Comparison of ENCODE assay signal across 13 cellular contexts in the genomic region with DNA sequence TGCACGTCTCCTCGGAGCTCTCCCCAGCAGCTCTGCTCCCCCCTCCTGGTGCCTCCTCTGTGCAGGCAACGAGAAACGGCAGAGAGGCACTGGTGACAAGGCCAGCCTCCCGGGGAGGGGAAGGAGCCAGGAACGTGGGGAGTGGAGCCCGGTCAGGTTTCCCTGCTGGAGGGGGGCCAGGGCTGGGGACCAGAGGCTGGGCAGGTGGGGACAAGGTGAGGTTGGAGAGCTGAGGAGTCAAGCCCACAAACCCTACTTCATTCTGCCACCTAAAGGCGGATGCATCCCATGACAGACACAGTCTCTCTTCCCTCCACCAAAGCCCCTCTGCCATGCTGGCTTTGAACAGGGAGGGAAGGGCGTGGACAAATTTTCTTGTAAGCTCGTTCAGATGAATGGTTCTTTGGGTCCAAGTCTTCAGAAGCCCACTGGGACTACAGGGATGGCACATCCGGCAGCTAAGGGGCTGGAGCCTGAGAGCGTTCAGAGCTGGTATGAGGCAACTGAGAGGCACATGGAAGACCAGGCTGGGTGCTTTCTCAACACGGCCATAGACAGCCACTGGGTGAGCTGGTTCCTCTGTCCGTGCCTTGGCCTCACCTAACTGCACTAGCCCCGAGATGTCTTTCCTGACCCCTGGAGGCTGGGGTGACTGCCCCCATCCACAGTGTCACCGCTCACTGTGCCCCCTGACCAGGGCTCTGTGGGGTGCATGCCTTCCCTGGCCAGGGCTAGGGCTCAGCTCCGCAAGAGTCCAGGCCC.
DNase-seq lines count a peak whose midpoint lies in the region; ATAC-seq and TF ChIP-seq lines count a peak whose summit lies in the region.
"Had no signal": no experiment of that assay in that cellular context is flagged by ENCODE, and none has a peak within 500 bp of the region (broad histone marks: within the 10 kb centered on the region; RNA-seq: fewer than 3 reads in every experiment).

No MANE protein-coding gene starts in this region.

- intact Hi-C loops in left colon (cut with DNase I, micrococcal nuclease): no loop called here

- DNase-seq in HFFc6 (no peak), NCI-H187 (lab: John Stamatoyannopoulos, UW) (peak; percentile 58 to 83), SJSA1 (ENCODE audit: low read depth in 1 of 2, low spot score in 2 of 2) (no peak), left colon (no peak)
- no peak for DNase-seq in stimulated activated naive CD4-positive, alpha-beta T cell (lab: John Stamatoyannopoulos, UW)
- DNase-seq: activated CD4-positive, alpha-beta T cell treated with anti-CD3 and anti-CD28 coated beads for 1 hour; activated T-cell treated with anti-CD3 and anti-CD28 coated beads, Interleukin-2, amount 50 U/mL, for 48 hours; CD8-positive, alpha-beta memory T cell; glutamatergic neuron; NCI-H2081 treated with DMSO at 0.1 percent for 48 hours had no signal

- H3K27me3 Mint-ChIP-seq in HFFc6 (ENCODE audit: insufficient read depth): no peaks in the 10 kb centered on the region
- H3K27me3 Mint-ChIP-seq: CD8-positive, alpha-beta memory T cell had no signal

- peaks cover 22% of the 10 kb centered on the region for H3K36me3 ChIP-seq in SJSA1
- peaks cover 21% of the 10 kb centered on the region for H3K36me3 ChIP-seq in mesodermal cell (ENCODE audit: control insufficient read depth, insufficient read depth, low read length)

- no peak overlapping the region for H3K4me3 Mint-ChIP-seq in HFFc6
- H3K4me3 Mint-ChIP-seq: CD8-positive, alpha-beta memory T cell had no signal

- no peaks in the 10 kb centered on the region for H3K9me3 Mint-ChIP-seq in HFFc6
- H3K9me3 Mint-ChIP-seq: CD8-positive, alpha-beta memory T cell had no signal

- peaks cover 30% of the 10 kb centered on the region for H3K4me1 Mint-ChIP-seq in HFFc6 (ENCODE audit: low read depth)

- H3K36me3 Mint-ChIP-seq in HFFc6 (ENCODE audit: low read depth): peaks cover 2% of the 10 kb centered on the region; the same call in 1 of the 2 replicates

- H3K27ac ChIP-seq in SJSA1: peak overlapping the region; percentile 79
- peak overlapping the region; percentile 73 for H3K27ac ChIP-seq in mesodermal cell (ENCODE audit: low read depth, low read length, severe bottlenecking)

- ATAC-seq in GM19328 (IDR thresholded peaks at IDR 0.05; ENCODE audit: unreplicated experiment): no peak
- no peak for ATAC-seq in GM18520 (IDR thresholded peaks at IDR 0.05; ENCODE audit: unreplicated experiment)
- ATAC-seq in left colon: no peak

- H3K4me1 ChIP-seq in SJSA1 (replicated peaks) (peaks cover 39% of the 10 kb centered on the region), mesodermal cell (ENCODE audit: control insufficient read depth, insufficient read depth, low read length, poor library complexity, severe bottlenecking) (peaks cover 42% of the 10 kb centered on the region)

- 76 to 83% methylated on average over 13 to 17 of the region's 17 CpGs for WGBS in mesodermal cell (ENCODE audit: insufficient coverage in 2 of 2), 2 experiments

- H3K9me3 ChIP-seq in SJSA1 (replicated peaks): no peaks in the 10 kb centered on the region
- no peaks in the 10 kb centered on the region for H3K9me3 ChIP-seq in mesodermal cell (ENCODE audit: control insufficient read depth, low read length)

- TF ChIP-seq CTCF in HFFc6 (IDR thresholded peaks at IDR 0.05): no peak

- H3K27me3 ChIP-seq in SJSA1 (replicated peaks): no peaks in the 10 kb centered on the region

- H3K4me3 ChIP-seq in SJSA1 (no peak overlapping the region), mesodermal cell (ENCODE audit: extremely low read depth, insufficient read depth, low read length, poor library complexity, severe bottlenecking) (no peak overlapping the region)

- H3K27ac Mint-ChIP-seq in HFFc6: peak overlapping the region; percentile 78

Comparison
In these comparisons a context has a peak if more than half of its experiments do, and no peak if none do; other contexts are left out.
1. DNase-seq: peak in NCI-H187 (2 of 2); none in HFFc6 (single experiment), SJSA1 (0 of 2), stimulated activated naive CD4-positive, alpha-beta T cell (0 of 6) and left colon (0 of 2).